Comparison of ENCODE assay signal across 17 cellular contexts in genomic region chr5:107092695-107093094, GRCh38.
DNase-seq lines count a peak whose midpoint lies in the region; ATAC-seq and TF ChIP-seq lines count a peak whose summit lies in the region.
"Had no signal": no experiment of that assay in that cellular context is flagged by ENCODE, and none has a peak within 500 bp of the region (broad histone marks: within the 10 kb centered on the region; RNA-seq: fewer than 3 reads in every experiment).

No MANE protein-coding gene starts in this region.

- no peaks in the 10 kb centered on the region for H3K9me3 Mint-ChIP-seq in endothelial cell (ENCODE audit: unreplicated experiment)

- DNase-seq in HS-5 (ENCODE audit: low read depth): peak; percentile 40
- peak; percentile 48 for DNase-seq in RWPE1 (ENCODE audit: low spot score)
- peak; percentile 12 for DNase-seq in fibroblast of mammary gland (ENCODE audit: low read depth)
- DNase-seq in psoas muscle: no peak
- DNase-seq in endothelial cell (ENCODE audit: low spot score): no peak
- DNase-seq in DMS153 (lab: John Stamatoyannopoulos, UW): no peak
- DNase-seq: BE2C; CD4-positive, alpha-beta memory T cell; DMS79 treated with DMSO at 0.1 percent for 48 hours; GM23248; NCI-H1417; NCI-H2029; NCI-H2171 treated with DMSO at 0.1 percent for 48 hours; NCI-H510A; SJCRH30 had no signal

- H3K27me3 Mint-ChIP-seq in endothelial cell (ENCODE audit: unreplicated experiment): no peaks in the 10 kb centered on the region
- H3K27me3 Mint-ChIP-seq: CD4-positive, alpha-beta memory T cell had no signal

- H3K27ac Mint-ChIP-seq in endothelial cell (ENCODE audit: unreplicated experiment): no peak overlapping the region
- H3K27ac Mint-ChIP-seq: CD4-positive, alpha-beta memory T cell had no signal

- no peak for TF ChIP-seq CTCF in RWPE1 (conservative IDR thresholded peaks at IDR 0.05; ENCODE audit: low read depth)
- no peak for TF ChIP-seq CTCF in fibroblast of mammary gland (conservative IDR thresholded peaks at IDR 0.05; ENCODE audit: control insufficient read depth, insufficient read depth, low read depth, low read length)
- TF ChIP-seq CTCF in psoas muscle (IDR thresholded peaks at IDR 0.05): no peak
- TF ChIP-seq CTCF in endothelial cell (IDR thresholded peaks at IDR 0.05; ENCODE audit: unreplicated experiment): no peak

- POLR2A ChIA-PET in RWPE1 (lab: Yijun Ruan, JAX; ENCODE audit: low non-redundant PET): no interaction called here

- H3K4me1 Mint-ChIP-seq in endothelial cell (ENCODE audit: unreplicated experiment): no peaks in the 10 kb centered on the region
- H3K4me1 Mint-ChIP-seq: CD4-positive, alpha-beta memory T cell had no signal

- peaks cover 18% of the 10 kb centered on the region for H3K4me1 ChIP-seq in psoas muscle
- H3K4me1 ChIP-seq: BE2C had no signal

- H3K27ac ChIP-seq in RWPE1 (no peak overlapping the region), psoas muscle (no peak overlapping the region)
- H3K27ac ChIP-seq: GM23248, SJCRH30 had no signal

- no peaks in the 10 kb centered on the region for H3K36me3 Mint-ChIP-seq in endothelial cell (ENCODE audit: low read depth, unreplicated experiment)
- H3K36me3 Mint-ChIP-seq: CD4-positive, alpha-beta memory T cell had no signal

- H3K27me3 ChIP-seq in psoas muscle (ENCODE audit: insufficient read depth in 3 of 3, low read length in 2 of 3): no peaks in the 10 kb centered on the region
- H3K27me3 ChIP-seq: BE2C, SJCRH30 had no signal

- peaks cover 7% of the 10 kb centered on the region for H3K9me3 ChIP-seq in psoas muscle
- H3K9me3 ChIP-seq: BE2C had no signal

- peak in 3 of 4 donors; percentile 44 to 68 (median 50) for ATAC-seq in psoas muscle
- ATAC-seq in GM21423 (IDR thresholded peaks at IDR 0.05; ENCODE audit: unreplicated experiment): no peak
- no peak for ATAC-seq in HG02571 (IDR thresholded peaks at IDR 0.05; ENCODE audit: unreplicated experiment)

- no peaks in the 10 kb centered on the region for H3K36me3 ChIP-seq in psoas muscle (ENCODE audit: insufficient read depth in 1 of 2, low read depth in 1 of 2)
- H3K36me3 ChIP-seq: BE2C, SJCRH30 had no signal

- H3K4me3 ChIP-seq in fibroblast of mammary gland (ENCODE audit: control insufficient read depth, low read depth, low read length): no peak overlapping the region
- H3K4me3 ChIP-seq in psoas muscle: no peak overlapping the region
- H3K4me3 ChIP-seq: GM23248, SJCRH30 had no signal

- no peak overlapping the region for H3K4me3 Mint-ChIP-seq in endothelial cell (ENCODE audit: unreplicated experiment)
- H3K4me3 Mint-ChIP-seq: CD4-positive, alpha-beta memory T cell had no signal

- CTCF ChIA-PET in RWPE1 (lab: Yijun Ruan, JAX): no interaction called here

- intact Hi-C loops in psoas muscle (cut with DNase I): no loop called here

Comparison
In these comparisons a context has a peak if more than half of its experiments do, and no peak if none do; other contexts are left out.
1. DNase-seq: peak in HS-5 (single experiment), RWPE1 (single experiment) and fibroblast of mammary gland (single experiment); none in psoas muscle (0 of 2), endothelial cell (single experiment) and DMS153 (single experiment).
2. ATAC-seq: peak in psoas muscle (3 of 4); none in GM21423 (single experiment) and HG02571 (single experiment).